8 cellular contexts compared by ENCODE assay signal in the genomic region with DNA sequence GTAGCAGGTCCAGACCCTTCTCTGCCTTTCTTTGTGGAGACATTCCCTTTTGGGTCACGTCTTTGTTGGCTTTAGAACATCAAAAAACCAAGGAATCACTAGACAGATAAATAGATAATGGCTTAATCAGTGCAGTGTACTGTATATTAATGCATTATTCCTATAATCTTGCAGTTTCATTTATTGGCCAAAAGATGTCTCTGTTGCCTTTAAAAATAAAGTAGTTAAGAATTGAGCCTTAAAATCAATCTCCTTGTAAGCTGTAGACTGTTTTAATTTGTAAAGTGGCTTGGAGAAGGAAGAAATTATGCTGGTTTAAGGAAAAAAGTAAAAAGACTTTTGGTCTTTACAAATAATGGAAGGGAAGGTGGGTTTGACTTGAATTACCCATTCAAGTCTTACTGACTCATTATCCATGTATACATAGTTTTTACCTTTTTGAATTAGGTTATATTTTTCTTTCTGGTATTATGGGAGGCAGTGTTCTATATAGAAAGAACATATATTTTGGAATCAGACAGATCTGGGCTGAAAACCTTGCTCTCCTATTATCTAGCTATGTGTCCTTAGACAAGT.
DNase-seq lines count a peak whose midpoint lies in the region; ATAC-seq lines count a peak whose summit lies in the region.

No MANE protein-coding gene starts in this region.

- H3K4me3 Mint-ChIP-seq in CD4-positive, alpha-beta memory T cell = no peak overlapping the region

- no peak overlapping the region for H3K4me3 ChIP-seq in CD4-positive, alpha-beta memory T cell (ENCODE audit: low read length in 2 of 2)

- peak in 4 of 5 donors; percentile 18 to 32 (median 26) for DNase-seq in CD4-positive, alpha-beta memory T cell
- peak; percentile 19 for DNase-seq in KBM-7
- DNase-seq in amniotic epithelial cell (ENCODE audit: low read depth) = peak; percentile 48
- DNase-seq in left lobe of liver (ENCODE audit: low spot score) = no peak
- DNase-seq in stimulated activated CD4-positive, alpha-beta T cell treated with anti-CD3 and anti-CD28 coated beads, Interleukin-12 subunit alpha, Interleukin-12 subunit beta, amount 100 ng/mL, for 4 hours = no peak

- no peak overlapping the region for H3K27ac ChIP-seq in CD4-positive, alpha-beta memory T cell (ENCODE audit: low read depth, low read length)

- peaks cover 49 to 77% of the 10 kb centered on the region in 2 donors for H3K36me3 Mint-ChIP-seq in CD4-positive, alpha-beta memory T cell

- CTCF ChIA-PET in CD4-positive, alpha-beta memory T cell (lab: Charles Lee; ENCODE audit: partially characterized antibody) = interaction anchor here (0.9 to 11.2 kb wide), 6 partner anchors 10 to 344 kb away, joined by 3 to 104 read pairs (median 6); a partner anchor contains a TSS

- intact Hi-C loops in CD4-positive, alpha-beta memory T cell (cut with micrococcal nuclease) = loop anchor here (1.0 kb wide), 2 partner anchors 306 to 345 kb away; no protein-coding TSS in a partner anchor

- in situ Hi-C loops in KBM-7 (cut with MboI; ENCODE audit: low pct_unique_long_range_greater_than_20kb, low sequenced_read_pairs) = loop anchor here (25.0 kb wide), 1 partner anchor 298 kb away; a partner anchor contains a TSS

- no peaks in the 10 kb centered on the region for H3K27me3 ChIP-seq in CD4-positive, alpha-beta memory T cell (ENCODE audit: insufficient read depth, low read length)

- no peaks in the 10 kb centered on the region for H3K27me3 Mint-ChIP-seq in CD4-positive, alpha-beta memory T cell

- POLR2A ChIA-PET in CD4-positive, alpha-beta memory T cell (lab: Charles Lee; ENCODE audit: partially characterized antibody) = interaction anchor here (0.9 to 1.4 kb wide), 3 partner anchors 164 to 304 kb away, joined by 3 read pairs; a partner anchor contains a TSS

- no peaks in the 10 kb centered on the region for H3K9me3 Mint-ChIP-seq in CD4-positive, alpha-beta memory T cell

- ATAC-seq in left lobe of liver (peak; percentile 54), HG03520 (IDR thresholded peaks at IDR 0.05; ENCODE audit: unreplicated experiment) (no peak), HG02885 (IDR thresholded peaks at IDR 0.05; ENCODE audit: poor library complexity, unreplicated experiment) (no peak), HG02759 (IDR thresholded peaks at IDR 0.05; ENCODE audit: unreplicated experiment) (no peak)

- peaks cover 66% of the 10 kb centered on the region for H3K36me3 ChIP-seq in CD4-positive, alpha-beta memory T cell (ENCODE audit: insufficient read depth, low read length)

- H3K9me3 ChIP-seq in CD4-positive, alpha-beta memory T cell (ENCODE audit: control insufficient read depth in 1 of 2, low read length in 2 of 2) = no peaks in the 10 kb centered on the region

- H3K4me1 Mint-ChIP-seq in CD4-positive, alpha-beta memory T cell = peaks cover 0 to 2% (median 0%) of the 10 kb centered on the region in 4 donors

- H3K27ac Mint-ChIP-seq in CD4-positive, alpha-beta memory T cell = peak overlapping the region in 1 of 7 donors; percentile 48

- no peaks in the 10 kb centered on the region for H3K4me1 ChIP-seq in CD4-positive, alpha-beta memory T cell (ENCODE audit: insufficient read depth, low read length)

Comparison
In these comparisons a context has a peak if more than half of its experiments do, and no peak if none do; other contexts are left out.
1. DNase-seq: peak in CD4-positive, alpha-beta memory T cell (4 of 5), KBM-7 (single experiment) and amniotic epithelial cell (single experiment); none in left lobe of liver (single experiment) and stimulated activated CD4-positive, alpha-beta T cell treated with anti-CD3 and anti-CD28 coated beads, Interleukin-12 subunit alpha, Interleukin-12 subunit beta, amount 100 ng/mL, for 4 hours (single experiment).